Comparison of ENCODE assay signal across 38 cellular contexts in the genomic region with DNA sequence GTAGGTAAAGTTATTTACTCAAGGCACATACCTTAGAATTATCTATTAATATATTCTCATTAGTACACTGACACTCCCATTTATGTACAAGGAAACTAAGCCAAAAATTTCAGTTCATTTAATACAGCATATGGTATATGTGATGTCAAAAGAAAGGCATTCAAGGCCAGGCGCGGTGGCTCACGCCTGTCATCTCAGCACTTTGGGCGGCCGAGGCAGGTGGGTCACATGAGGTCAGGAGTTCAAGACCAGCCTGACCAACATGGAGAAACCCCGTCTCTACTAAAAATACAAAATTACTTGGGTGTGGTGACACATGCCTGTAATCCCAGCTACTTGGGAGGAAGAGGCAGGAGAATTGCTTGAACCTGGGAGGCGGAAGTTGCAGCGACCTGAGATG.
"Had no signal": no experiment of that assay in that cellular context is flagged by ENCODE, and none has a peak within 500 bp of the region (broad histone marks: within the 10 kb centered on the region; RNA-seq: fewer than 3 reads in every experiment).

No MANE protein-coding gene starts in this region.

- H3K9me3 Mint-ChIP-seq: activated naive CD4-positive, alpha-beta T cell treated with anti-CD3 and anti-CD28 coated beads for 36 hours; activated naive CD4-positive, alpha-beta T cell treated with anti-CD3 and anti-CD28 coated beads, Interleukin-2, amount 10 ng/mL, durations not matched to agents 7 days and 5 days; activated naive CD4-positive, alpha-beta T cell treated with anti-CD3 and anti-CD28 coated beads, Interleukin-2, amount 50 U/mL, for 24 hours; activated naive CD8-positive, alpha-beta T cell treated with anti-CD3 and anti-CD28 coated beads for 36 hours; activated naive CD8-positive, alpha-beta T cell treated with anti-CD3 and anti-CD28 coated beads, Interleukin-2, amount 10 ng/mL, durations not matched to agents 7 days and 5 days; activated naive CD8-positive, alpha-beta T cell treated with anti-CD3 and anti-CD28 coated beads, Interleukin-2, amount 50 U/mL, for 24 hours; activated T-cell treated with anti-CD3 and anti-CD28 coated beads, Interleukin-2, amount 50 U/mL, for 24 hours; activated T-helper 1 cell treated with anti-CD3 and anti-CD28 coated beads, Interleukin-12 subunit alpha, Interleukin-12 subunit beta, Interleukin-2, Interleukin-4 antibody, amounts not matched to agents 30 ng/mL and 10 ng/mL and 1 ng/mL, durations not matched to agents 14 hours and 24 hours and 36 hours; activated T-helper 2 cell treated with anti-CD3 and anti-CD28 coated beads, Interferon-gamma antibody, Interleukin-2, Interleukin-4, amounts not matched to agents 10 μg/mL and 5 μg/mL and 100 μg/mL, durations not matched to agents 14 hours and 24 hours and 36 hours had no signal

- ATAC-seq: activated naive CD4-positive, alpha-beta T cell treated with anti-CD3 and anti-CD28 coated beads, Interleukin-2, amount 50 U/mL, for 72 hours; activated naive CD8-positive, alpha-beta T cell treated with anti-CD3 and anti-CD28 coated beads, Interleukin-2, amount 50 U/mL, for 24 hours; activated T-cell treated with anti-CD3 and anti-CD28 coated beads, Interleukin-2, amount 50 U/mL, for 4 hours; activated T-cell treated with anti-CD3 and anti-CD28 coated beads, Interleukin-2, amount 50 U/mL, for 72 hours; activated T-helper 17 cell treated with anti-CD3 and anti-CD28 coated beads, Interleukin-2, amount 50 U/mL, for 72 hours; body of pancreas had no signal

- H3K4me3 ChIP-seq: adrenal gland, ascending aorta, body of pancreas, breast epithelium, cardiac muscle cell had no signal

- H3K4me1 Mint-ChIP-seq: activated naive CD4-positive, alpha-beta T cell treated with anti-CD3 and anti-CD28 coated beads, Interleukin-2, amount 10 ng/mL, durations not matched to agents 7 days and 5 days; activated naive CD4-positive, alpha-beta T cell treated with anti-CD3 and anti-CD28 coated beads, Interleukin-2, amount 50 U/mL, for 24 hours; activated naive CD8-positive, alpha-beta T cell treated with anti-CD3 and anti-CD28 coated beads for 36 hours; activated naive CD8-positive, alpha-beta T cell treated with anti-CD3 and anti-CD28 coated beads, Interleukin-2, amount 10 ng/mL, durations not matched to agents 7 days and 5 days; activated naive CD8-positive, alpha-beta T cell treated with anti-CD3 and anti-CD28 coated beads, Interleukin-2, amount 50 U/mL, for 24 hours; activated T-helper 17 cell treated with anti-CD3 and anti-CD28 coated beads, Interleukin-2, amount 50 U/mL, for 72 hours; central memory CD8-positive, alpha-beta T cell had no signal

- DNase-seq: activated effector memory CD4-positive, alpha-beta T cell treated with anti-CD3 and anti-CD28 coated beads, Interleukin-2, amount 50 U/mL, for 16 hours; activated effector memory CD4-positive, alpha-beta T cell treated with Interleukin-2 at 50 U/mL for 16 hours; activated gamma-delta T cell; activated gamma-delta T cell treated with Interleukin-2 at 50 U/mL for 16 hours; activated naive CD4-positive, alpha-beta T cell; activated naive CD4-positive, alpha-beta T cell treated with anti-CD3 and anti-CD28 coated beads for 36 hours; activated naive CD4-positive, alpha-beta T cell treated with anti-CD3 and anti-CD28 coated beads, Interleukin-2, amount 10 ng/mL, durations not matched to agents 7 days and 5 days; activated naive CD4-positive, alpha-beta T cell treated with Interleukin-2 at 50 U/mL for 16 hours; activated naive CD8-positive, alpha-beta T cell treated with anti-CD3 and anti-CD28 coated beads for 36 hours; activated naive CD8-positive, alpha-beta T cell treated with anti-CD3 and anti-CD28 coated beads, Interleukin-2, amount 10 ng/mL, durations not matched to agents 7 days and 5 days; activated naive CD8-positive, alpha-beta T cell treated with anti-CD3 and anti-CD28 coated beads, Interleukin-2, amount 50 U/mL, for 24 hours; activated T-cell treated with anti-CD3 and anti-CD28 coated beads for 4 hours; activated T-cell treated with anti-CD3 and anti-CD28 coated beads, Interleukin-2, amount 50 U/mL, for 1 hour; activated T-cell treated with anti-CD3 and anti-CD28 coated beads, Interleukin-2, amount 50 U/mL, for 24 hours; activated T-cell treated with anti-CD3 and anti-CD28 coated beads, Interleukin-2, amount 50 U/mL, for 4 hours; activated T-cell treated with anti-CD3 and anti-CD28 coated beads, Interleukin-2, amount 50 U/mL, for 48 hours; activated T-cell treated with anti-CD3 and anti-CD28 coated beads, Interleukin-2, amount 50 U/mL, for 72 hours; adrenal gland; amniotic stem cell; amygdala; anterior cingulate cortex; aorta; body of pancreas; brain microvascular endothelial cell; caudate nucleus; central memory CD4-positive, alpha-beta T cell; cerebellar nuclear complex had no signal

- H3K4me1 ChIP-seq: adrenal gland, ascending aorta, body of pancreas, breast epithelium had no signal

- H3K27ac ChIP-seq: adrenal gland, ascending aorta, body of pancreas, brain microvascular endothelial cell, breast epithelium, cardiac muscle cell had no signal

- H3K27me3 Mint-ChIP-seq: activated naive CD4-positive, alpha-beta T cell treated with anti-CD3 and anti-CD28 coated beads, Interleukin-2, amount 10 ng/mL, durations not matched to agents 7 days and 5 days; activated naive CD4-positive, alpha-beta T cell treated with anti-CD3 and anti-CD28 coated beads, Interleukin-2, amount 50 U/mL, for 24 hours; activated naive CD8-positive, alpha-beta T cell; activated naive CD8-positive, alpha-beta T cell treated with anti-CD3 and anti-CD28 coated beads for 36 hours; activated naive CD8-positive, alpha-beta T cell treated with anti-CD3 and anti-CD28 coated beads, Interleukin-2, amount 10 ng/mL, durations not matched to agents 7 days and 5 days; activated T-cell treated with anti-CD3 and anti-CD28 coated beads, Interleukin-2, amount 50 U/mL, for 24 hours; activated T-helper 17 cell treated with anti-CD3 and anti-CD28 coated beads, Interleukin-2, amount 50 U/mL, for 72 hours; brain; central memory CD8-positive, alpha-beta T cell had no signal

- H3K36me3 ChIP-seq: adrenal gland, ascending aorta, brain microvascular endothelial cell, breast epithelium, cardiac muscle cell had no signal

- H3K36me3 Mint-ChIP-seq: activated naive CD4-positive, alpha-beta T cell treated with anti-CD3 and anti-CD28 coated beads, Interleukin-2, amount 10 ng/mL, durations not matched to agents 7 days and 5 days; activated naive CD4-positive, alpha-beta T cell treated with anti-CD3 and anti-CD28 coated beads, Interleukin-2, amount 50 U/mL, for 24 hours; activated naive CD4-positive, alpha-beta T cell treated with anti-CD3 and anti-CD28 coated beads, Interleukin-2, amount 50 U/mL, for 72 hours; activated naive CD8-positive, alpha-beta T cell; activated naive CD8-positive, alpha-beta T cell treated with anti-CD3 and anti-CD28 coated beads for 36 hours; activated naive CD8-positive, alpha-beta T cell treated with anti-CD3 and anti-CD28 coated beads, Interleukin-2, amount 10 ng/mL, durations not matched to agents 7 days and 5 days; brain had no signal

- H3K4me3 Mint-ChIP-seq: activated naive CD4-positive, alpha-beta T cell treated with anti-CD3 and anti-CD28 coated beads for 36 hours; activated naive CD4-positive, alpha-beta T cell treated with anti-CD3 and anti-CD28 coated beads, Interleukin-2, amount 10 ng/mL, durations not matched to agents 7 days and 5 days; activated naive CD4-positive, alpha-beta T cell treated with anti-CD3 and anti-CD28 coated beads, Interleukin-2, amount 50 U/mL, for 24 hours; activated naive CD8-positive, alpha-beta T cell; activated naive CD8-positive, alpha-beta T cell treated with anti-CD3 and anti-CD28 coated beads for 36 hours; activated naive CD8-positive, alpha-beta T cell treated with anti-CD3 and anti-CD28 coated beads, Interleukin-2, amount 10 ng/mL, durations not matched to agents 7 days and 5 days; activated naive CD8-positive, alpha-beta T cell treated with anti-CD3 and anti-CD28 coated beads, Interleukin-2, amount 50 U/mL, for 24 hours; activated T-cell treated with anti-CD3 and anti-CD28 coated beads, Interleukin-2, amount 50 U/mL, for 24 hours; activated T-cell treated with anti-CD3 and anti-CD28 coated beads, Interleukin-2, amount 50 U/mL, for 4 hours; activated T-cell treated with anti-CD3 and anti-CD28 coated beads, Interleukin-2, amount 50 U/mL, for 72 hours; activated T-helper 1 cell treated with anti-CD3 and anti-CD28 coated beads, Interleukin-12 subunit alpha, Interleukin-12 subunit beta, Interleukin-2, Interleukin-4 antibody, amounts not matched to agents 30 ng/mL and 10 ng/mL and 1 ng/mL, durations not matched to agents 14 hours and 24 hours and 36 hours; activated T-helper 17 cell treated with anti-CD3 and anti-CD28 coated beads, Interleukin-2, amount 50 U/mL, for 72 hours; brain; central memory CD8-positive, alpha-beta T cell had no signal

- H3K9me3 ChIP-seq: adrenal gland, ascending aorta, body of pancreas, breast epithelium had no signal

- H3K27me3 ChIP-seq: adrenal gland, ascending aorta, body of pancreas, brain microvascular endothelial cell, breast epithelium, cardiac muscle cell had no signal

- H3K27ac Mint-ChIP-seq: activated naive CD4-positive, alpha-beta T cell treated with anti-CD3 and anti-CD28 coated beads for 36 hours; activated naive CD4-positive, alpha-beta T cell treated with anti-CD3 and anti-CD28 coated beads, Interleukin-2, amount 10 ng/mL, durations not matched to agents 7 days and 5 days; activated naive CD4-positive, alpha-beta T cell treated with anti-CD3 and anti-CD28 coated beads, Interleukin-2, amount 50 U/mL, for 24 hours; activated naive CD4-positive, alpha-beta T cell treated with anti-CD3 and anti-CD28 coated beads, Interleukin-2, amount 50 U/mL, for 72 hours; activated naive CD8-positive, alpha-beta T cell; activated naive CD8-positive, alpha-beta T cell treated with anti-CD3 and anti-CD28 coated beads for 36 hours; activated naive CD8-positive, alpha-beta T cell treated with anti-CD3 and anti-CD28 coated beads, Interleukin-2, amount 10 ng/mL, durations not matched to agents 7 days and 5 days; activated naive CD8-positive, alpha-beta T cell treated with anti-CD3 and anti-CD28 coated beads, Interleukin-2, amount 50 U/mL, for 24 hours; activated T-cell treated with anti-CD3 and anti-CD28 coated beads, Interleukin-2, amount 50 U/mL, for 24 hours; activated T-cell treated with anti-CD3 and anti-CD28 coated beads, Interleukin-2, amount 50 U/mL, for 72 hours; activated T-helper 1 cell treated with anti-CD3 and anti-CD28 coated beads, Interleukin-12 subunit alpha, Interleukin-12 subunit beta, Interleukin-2, Interleukin-4 antibody, amounts not matched to agents 30 ng/mL and 10 ng/mL and 1 ng/mL, durations not matched to agents 14 hours and 24 hours and 36 hours; activated T-helper 17 cell treated with anti-CD3 and anti-CD28 coated beads, Interleukin-2, amount 50 U/mL, for 72 hours; activated T-helper 2 cell treated with anti-CD3 and anti-CD28 coated beads, Interferon-gamma antibody, Interleukin-2, Interleukin-4, amounts not matched to agents 10 μg/mL and 5 μg/mL and 100 μg/mL, durations not matched to agents 14 hours and 24 hours and 36 hours; brain had no signal
